In genomic region chr5:58069016-58069705, GRCh38 we compare ENCODE assay signal across 1 cellular context.
TF ChIP-seq lines count a peak whose summit lies in the region.

No MANE protein-coding gene starts in this region.

TF ChIP-seq in H1, 55 proteins besides CTCF, POLR2A, EP300 and RAD21 (continued from another document):
- no peak for TF ChIP-seq CHD7 (IDR thresholded peaks at IDR 0.05; ENCODE audit: insufficient replicate concordance, low read length)
- no peak for TF ChIP-seq ATF2 (IDR thresholded peaks at IDR 0.05; ENCODE audit: low read length)
- TF ChIP-seq HDAC6 (IDR thresholded peaks at IDR 0.05; ENCODE audit: low read depth, low read length): no peak
- TF ChIP-seq ZNF274 (IDR thresholded peaks at IDR 0.05; ENCODE audit: borderline replicate concordance, extremely low read depth, low read length): no peak
- no peak for TF ChIP-seq MAX (IDR thresholded peaks at IDR 0.05)
- no peak for TF ChIP-seq BCL11A (IDR thresholded peaks at IDR 0.05; ENCODE audit: low read depth in 2 of 2, low read length in 2 of 2)
- no peak for TF ChIP-seq CBX5 (IDR thresholded peaks at IDR 0.05; ENCODE audit: low read depth, low read length)
- TF ChIP-seq SP4 (IDR thresholded peaks at IDR 0.05; ENCODE audit: low read length): no peak
- no peak for TF ChIP-seq YY1 (IDR thresholded peaks at IDR 0.05; ENCODE audit: low read depth, low read length)
- no peak for TF ChIP-seq RNF2 (IDR thresholded peaks at IDR 0.05; ENCODE audit: borderline replicate concordance, low read depth, low read length, missing control alignments, poor library complexity, severe bottlenecking)
- TF ChIP-seq PHF8 (conservative IDR thresholded peaks at IDR 0.05; ENCODE audit: low read depth, low read length): no peak
- TF ChIP-seq GABPA (IDR thresholded peaks at IDR 0.05; ENCODE audit: borderline replicate concordance, insufficient read depth, low read length): no peak
